In the genomic region with DNA sequence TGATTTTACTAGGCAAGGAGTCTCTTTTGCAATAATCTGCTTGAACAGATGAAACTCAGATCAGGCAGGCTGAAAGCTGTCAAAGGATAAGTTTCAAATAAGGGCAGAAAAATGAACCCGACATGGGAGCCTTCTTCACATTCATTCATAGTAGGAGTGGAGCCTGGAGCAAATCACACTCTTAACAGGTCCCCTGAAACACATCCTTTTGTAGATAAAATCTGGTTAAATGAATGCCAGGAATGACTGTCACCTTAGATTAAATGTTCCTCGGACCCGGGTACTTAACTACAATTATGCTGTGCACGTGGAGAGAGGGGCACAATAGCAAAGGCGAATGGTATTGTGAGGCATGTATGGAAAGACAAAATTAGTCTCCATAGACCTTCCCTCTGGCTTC, we compare ENCODE assay signal across 1 cellular context.
A peak's percentile ranks its signal among the peaks of the same experiment; 100 is the strongest.
TF ChIP-seq lines count a peak whose summit lies in the region.

No MANE protein-coding gene starts in this region.

TF ChIP-seq in SK-N-SH, 30 proteins besides CTCF, POLR2A, EP300 and RAD21 (continued from another document):
- no peak for TF ChIP-seq EZH2phosphoT487 (IDR thresholded peaks at IDR 0.05; ENCODE audit: borderline replicate concordance, low read depth)
- TF ChIP-seq GABPA (IDR thresholded peaks at IDR 0.05; ENCODE audit: low read depth) = no peak
- TF ChIP-seq MEF2A (IDR thresholded peaks at IDR 0.05; ENCODE audit: borderline replicate concordance, low read depth) = no peak
- TF ChIP-seq GATA2 (CRISPR knock-in tag; IDR thresholded peaks at IDR 0.05) = peak; percentile 71
- no peak for TF ChIP-seq TEAD4 (IDR thresholded peaks at IDR 0.05; ENCODE audit: borderline replicate concordance, insufficient read depth)
- TF ChIP-seq FOXJ3 (CRISPR knock-in tag; IDR thresholded peaks at IDR 0.05) = 0 out of 2 replicates have a peak, but pooled peaks have one; percentile 56
- TF ChIP-seq POLR2AphosphoS5 (IDR thresholded peaks at IDR 0.05; ENCODE audit: low read depth, low read length) = no peak
